In the genomic region with DNA sequence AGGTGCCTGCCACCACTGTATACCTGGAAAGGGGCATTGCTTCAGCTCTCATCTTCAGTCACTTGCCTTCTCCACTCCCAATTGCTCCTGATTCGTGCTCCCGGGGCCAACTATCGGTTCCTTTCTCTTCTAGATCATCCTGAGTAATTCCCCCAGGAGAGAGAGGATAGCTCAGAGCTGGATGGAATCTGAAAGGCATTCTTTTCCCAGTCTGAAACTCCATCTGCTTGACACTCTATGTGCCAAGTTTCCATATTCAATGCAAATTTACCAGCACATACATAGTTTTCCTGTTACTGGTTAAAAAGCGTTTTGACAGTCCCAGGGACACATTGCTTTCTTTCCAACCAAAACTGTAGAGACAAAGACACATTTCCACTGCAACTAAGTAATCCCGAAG, we compare ENCODE assay signal across 26 cellular contexts. TPM values are rescaled to one million over a fixed set of nuclear protein-coding genes. Genes with fewer than 3 reads are reported as not detected.
DNase-seq lines count a peak whose midpoint lies in the region; ATAC-seq and TF ChIP-seq lines count a peak whose summit lies in the region.
"Had no signal": no experiment of that assay in that cellular context is flagged by ENCODE, and none has a peak within 500 bp of the region (broad histone marks: within the 10 kb centered on the region; RNA-seq: fewer than 3 reads in every experiment).

No MANE protein-coding gene starts in this region.

- H3K9me3 ChIP-seq in suprapubic skin = no peaks in the 10 kb centered on the region
- H3K9me3 ChIP-seq: right atrium auricular region, SJSA1 had no signal

- WGBS in suprapubic skin = 34% methylated on average over 5 of the region's 5 CpGs

- peaks cover 20 to 31% (median 22%) of the 10 kb centered on the region in 3 donors for H3K4me1 Mint-ChIP-seq in naive B cell
- H3K4me1 Mint-ChIP-seq in activated T-cell treated with anti-CD3 and anti-CD28 coated beads, Interleukin-2, amount 50 U/mL, for 24 hours (ENCODE audit: low read depth) = no peaks in the 10 kb centered on the region
- H3K4me1 Mint-ChIP-seq: activated naive CD4-positive, alpha-beta T cell treated with anti-CD3 and anti-CD28 coated beads, Interleukin-2, amount 10 ng/mL, durations not matched to agents 7 days and 5 days; CD4-positive, CD25-positive, alpha-beta regulatory T cell; natural killer cell; T-helper 17 cell had no signal

- no peak for TF ChIP-seq CTCF in suprapubic skin (IDR thresholded peaks at IDR 0.05)

- H3K4me3 Mint-ChIP-seq in naive B cell = no peak overlapping the region
- H3K4me3 Mint-ChIP-seq in activated T-cell treated with anti-CD3 and anti-CD28 coated beads, Interleukin-2, amount 50 U/mL, for 24 hours = no peak overlapping the region
- H3K4me3 Mint-ChIP-seq: activated naive CD4-positive, alpha-beta T cell treated with anti-CD3 and anti-CD28 coated beads, Interleukin-2, amount 10 ng/mL, durations not matched to agents 7 days and 5 days; activated T-cell treated with anti-CD3 and anti-CD28 coated beads, Interleukin-2, amount 50 U/mL, for 72 hours; CD4-positive, CD25-positive, alpha-beta regulatory T cell; natural killer cell; T-helper 17 cell had no signal

- no peak for TF ChIP-seq POLR2A in suprapubic skin (IDR thresholded peaks at IDR 0.05)

- no peak overlapping the region for H3K4me3 ChIP-seq in suprapubic skin
- H3K4me3 ChIP-seq: right atrium auricular region, SJSA1 had no signal

- peak overlapping the region in 5 of 6 donors; percentile 13 to 96 (median 82) for H3K27ac Mint-ChIP-seq in naive B cell
- no peak overlapping the region for H3K27ac Mint-ChIP-seq in activated T-cell treated with anti-CD3 and anti-CD28 coated beads, Interleukin-2, amount 50 U/mL, for 24 hours
- H3K27ac Mint-ChIP-seq: activated naive CD4-positive, alpha-beta T cell treated with anti-CD3 and anti-CD28 coated beads, Interleukin-2, amount 10 ng/mL, durations not matched to agents 7 days and 5 days; activated T-cell treated with anti-CD3 and anti-CD28 coated beads, Interleukin-2, amount 50 U/mL, for 72 hours; CD4-positive, CD25-positive, alpha-beta regulatory T cell; natural killer cell; T-helper 17 cell had no signal

- peaks cover 0 to 7% (median 2%) of the 10 kb centered on the region in 7 donors for H3K9me3 Mint-ChIP-seq in naive B cell
- H3K9me3 Mint-ChIP-seq in activated T-cell treated with anti-CD3 and anti-CD28 coated beads, Interleukin-2, amount 50 U/mL, for 24 hours = no peaks in the 10 kb centered on the region
- H3K9me3 Mint-ChIP-seq: activated naive CD4-positive, alpha-beta T cell treated with anti-CD3 and anti-CD28 coated beads, Interleukin-2, amount 10 ng/mL, durations not matched to agents 7 days and 5 days; activated T-cell treated with anti-CD3 and anti-CD28 coated beads, Interleukin-2, amount 50 U/mL, for 72 hours; natural killer cell had no signal

- no peak for ATAC-seq in naive B cell (ENCODE audit: low read depth in 2 of 2)
- no peak for ATAC-seq in stimulated activated naive CD8-positive, alpha-beta T cell treated with anti-CD3 and anti-CD28 coated beads, Interleukin-15, Interleukin-2, amounts not matched to agents 100 U/mL and 50 U/mL, for 24 hours
- ATAC-seq: activated T-cell treated with anti-CD3 and anti-CD28 coated beads, Interleukin-2, amount 50 U/mL, for 72 hours; left cardiac atrium; natural killer cell; T-helper 17 cell had no signal

- no peak for TF ChIP-seq EP300 in suprapubic skin (IDR thresholded peaks at IDR 0.05)

- H3K36me3 ChIP-seq in suprapubic skin = no peaks in the 10 kb centered on the region
- H3K36me3 ChIP-seq: right atrium auricular region, SJSA1 had no signal

- peaks cover 21 to 23% of the 10 kb centered on the region in 2 donors for H3K36me3 Mint-ChIP-seq in naive B cell
- peaks cover 30% of the 10 kb centered on the region for H3K36me3 Mint-ChIP-seq in activated T-cell treated with anti-CD3 and anti-CD28 coated beads, Interleukin-2, amount 50 U/mL, for 24 hours (ENCODE audit: low read depth)
- H3K36me3 Mint-ChIP-seq: activated naive CD4-positive, alpha-beta T cell treated with anti-CD3 and anti-CD28 coated beads, Interleukin-2, amount 10 ng/mL, durations not matched to agents 7 days and 5 days; natural killer cell had no signal

- H3K4me1 ChIP-seq in suprapubic skin = peaks cover 9% of the 10 kb centered on the region
- H3K4me1 ChIP-seq: right atrium auricular region, SJSA1 had no signal

- DNase-seq in EH (ENCODE audit: low read depth) (peak; percentile 11), NCI-H526 treated with DMSO at 0.1 percent for 48 hours (lab: John Stamatoyannopoulos, UW) (peak; percentile 59), epithelial cell of prostate (ENCODE audit: low read depth, low spot score) (no peak), naive B cell (no peak), NCI-H2171 (lab: John Stamatoyannopoulos, UW) (no peak), suprapubic skin (ENCODE audit: low spot score in 2 of 2) (no peak)
- no peak for DNase-seq in stimulated activated naive CD8-positive, alpha-beta T cell treated with anti-CD3 and anti-CD28 coated beads, Interleukin-15, Interleukin-2, amounts not matched to agents 100 U/mL and 50 U/mL, for 24 hours
- DNase-seq in activated T-cell treated with anti-CD3 and anti-CD28 coated beads, Interleukin-2, amount 50 U/mL, for 24 hours = no peak
- DNase-seq: activated CD4-positive, alpha-beta T cell treated with anti-CD3 and anti-CD28 coated beads for 4 hours; activated naive CD4-positive, alpha-beta T cell treated with anti-CD3 and anti-CD28 coated beads, Interleukin-2, amount 10 ng/mL, durations not matched to agents 7 days and 5 days; activated T-cell treated with anti-CD3 and anti-CD28 coated beads, Interleukin-2, amount 50 U/mL, for 72 hours; CD4-positive, CD25-positive, alpha-beta regulatory T cell; effector CD4-positive, alpha-beta T cell; glutamatergic neuron; left cardiac atrium; natural killer cell; NCI-H187; NCI-H2227 treated with DMSO at 0.1 percent for 48 hours; NK-92 treated with Interleukin-12 subunit alpha and Interleukin-12 subunit beta, amount 100 ng/mL, for 24 hours; stimulated activated CD8-positive, alpha-beta memory T cell treated with anti-CD3 and anti-CD28 coated beads, Interleukin-4, amount 100 ng/mL, for 48 hours; T-helper 17 cell had no signal

- H3K27me3 ChIP-seq in suprapubic skin = no peaks in the 10 kb centered on the region
- H3K27me3 ChIP-seq: right atrium auricular region, SJSA1 had no signal

- H3K27me3 Mint-ChIP-seq in naive B cell = no peaks in the 10 kb centered on the region
- H3K27me3 Mint-ChIP-seq in activated T-cell treated with anti-CD3 and anti-CD28 coated beads, Interleukin-2, amount 50 U/mL, for 24 hours = no peaks in the 10 kb centered on the region
- H3K27me3 Mint-ChIP-seq: activated naive CD4-positive, alpha-beta T cell treated with anti-CD3 and anti-CD28 coated beads, Interleukin-2, amount 10 ng/mL, durations not matched to agents 7 days and 5 days; CD4-positive, CD25-positive, alpha-beta regulatory T cell; T-helper 17 cell had no signal

- H3K27ac ChIP-seq in epithelial cell of prostate = peak overlapping the region; percentile 62
- no peak overlapping the region for H3K27ac ChIP-seq in suprapubic skin
- H3K27ac ChIP-seq: right atrium auricular region, SJSA1 had no signal

RNA-seq across cellular contexts. Expression of gene ANKK1, which starts 10.0 kb away (rescaled TPM):
- under 1 TPM in 2 of 6 donors, not detected in 4; 0.11 to 0.26 TPM for polyA plus RNA-seq in naive B cell (ENCODE audit: low read depth in 6 of 6)
- 1 to 10 TPM; 3.2 to 5.6 (median 4.8) TPM for total RNA-seq in suprapubic skin
- total RNA-seq: chondrocyte, osteocyte, right atrium auricular region, SJSA1 had no signal
- polyA plus RNA-seq: AG04450 had no signal

Comparison
In these comparisons a context has a peak if more than half of its experiments do, and no peak if none do; other contexts are left out.
1. DNase-seq: peak in EH (single experiment) and NCI-H526 treated with DMSO at 0.1 percent for 48 hours (single experiment); none in epithelial cell of prostate (single experiment), naive B cell (single experiment), NCI-H2171 (single experiment), suprapubic skin (0 of 2), stimulated activated naive CD8-positive, alpha-beta T cell treated with anti-CD3 and anti-CD28 coated beads, Interleukin-15, Interleukin-2, amounts not matched to agents 100 U/mL and 50 U/mL, for 24 hours (single experiment) and activated T-cell treated with anti-CD3 and anti-CD28 coated beads, Interleukin-2, amount 50 U/mL, for 24 hours (single experiment).